ENCODE assay signal across 10 cellular contexts in genomic region chr2:187299122-187299906, GRCh38.
DNase-seq lines count a peak whose midpoint lies in the region; ATAC-seq and TF ChIP-seq lines count a peak whose summit lies in the region.
"Had no signal": no experiment of that assay in that cellular context is flagged by ENCODE, and none has a peak within 500 bp of the region (broad histone marks: within the 10 kb centered on the region; RNA-seq: fewer than 3 reads in every experiment).

No MANE protein-coding gene starts in this region.

- no peaks in the 10 kb centered on the region for H3K36me3 ChIP-seq in mucosa of descending colon (ENCODE audit: low read depth)

- peak; percentile 51 for ATAC-seq in HG02885 (IDR thresholded peaks at IDR 0.05; ENCODE audit: poor library complexity, unreplicated experiment)
- ATAC-seq in mucosa of descending colon: peak; percentile 23
- no peak for ATAC-seq in GM19395 (IDR thresholded peaks at IDR 0.05; ENCODE audit: unreplicated experiment)

- TF ChIP-seq CTCF in choroid plexus epithelial cell (conservative IDR thresholded peaks at IDR 0.05; ENCODE audit: low read depth, low read length): peak; percentile 39
- TF ChIP-seq CTCF in mucosa of descending colon (IDR thresholded peaks at IDR 0.05): no peak

- H3K4me3 ChIP-seq in choroid plexus epithelial cell (ENCODE audit: low read depth, low read length): no peak overlapping the region
- H3K4me3 ChIP-seq in mucosa of descending colon: no peak overlapping the region

- DNase-seq in DMS53 treated with DMSO at 0.1 percent for 48 hours (lab: John Stamatoyannopoulos, UW; ENCODE audit: unreplicated experiment): peak; percentile 20
- DNase-seq in choroid plexus epithelial cell (ENCODE audit: low read depth): peak; percentile 68
- DNase-seq in mucosa of descending colon: no peak
- DNase-seq in stimulated activated CD4-positive, alpha-beta T cell treated with anti-CD3 and anti-CD28 coated beads, Interleukin-4, amount 100 ng/mL, for 24 hours: no peak
- DNase-seq in stimulated activated CD4-positive, alpha-beta T cell treated with anti-CD3 and anti-CD28 coated beads, Interleukin-2, amount 100 ng/mL, for 48 hours: no peak
- DNase-seq in Ammon's horn (ENCODE audit: low spot score): no peak
- DNase-seq: activated CD4-positive, alpha-beta T cell treated with anti-CD3 and anti-CD28 coated beads, Interleukin-2, amount 50 U/mL, for 48 hours; NCI-H446 treated with DMSO at 0.1 percent for 48 hours had no signal

- H3K4me1 ChIP-seq in mucosa of descending colon (ENCODE audit: low read depth): no peaks in the 10 kb centered on the region

- intact Hi-C loops in mucosa of descending colon (cut with DNase I, micrococcal nuclease): no loop called here

- no peaks in the 10 kb centered on the region for H3K9me3 ChIP-seq in mucosa of descending colon

Comparison
In these comparisons a context has a peak if more than half of its experiments do, and no peak if none do; other contexts are left out.
1. DNase-seq: peak in DMS53 treated with DMSO at 0.1 percent for 48 hours (single experiment) and choroid plexus epithelial cell (single experiment); none in mucosa of descending colon (0 of 3), stimulated activated CD4-positive, alpha-beta T cell treated with anti-CD3 and anti-CD28 coated beads, Interleukin-4, amount 100 ng/mL, for 24 hours (single experiment), stimulated activated CD4-positive, alpha-beta T cell treated with anti-CD3 and anti-CD28 coated beads, Interleukin-2, amount 100 ng/mL, for 48 hours (0 of 2) and Ammon's horn (single experiment).